In the genomic region with DNA sequence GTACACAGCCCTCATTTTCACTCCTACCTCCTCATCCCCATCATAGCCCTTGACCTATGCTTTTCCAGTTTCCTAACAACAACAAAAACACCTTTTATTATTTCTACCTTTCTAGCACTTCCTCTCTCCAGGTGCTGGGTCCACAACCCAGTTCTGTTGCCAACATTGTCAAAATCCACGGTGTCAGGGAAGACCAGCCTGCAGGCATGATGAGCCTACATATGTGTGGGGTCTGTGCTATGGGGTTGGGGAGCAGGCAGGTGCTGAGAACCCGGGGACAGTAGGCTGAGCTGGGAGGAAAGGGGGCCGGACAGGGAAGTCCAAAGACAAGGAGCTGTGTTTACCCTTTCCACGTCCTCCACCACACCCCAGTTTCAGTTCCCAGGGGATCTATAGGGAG, we compare ENCODE assay signal across 1 cellular context.
TF ChIP-seq lines count a peak whose summit lies in the region.

No MANE protein-coding gene starts in this region.

TF ChIP-seq in K562, 482 proteins besides CTCF, POLR2A, EP300 and RAD21:
- TF ChIP-seq ZNF764 (CRISPR knock-in tag; IDR thresholded peaks at IDR 0.05; ENCODE audit: low read depth) (no peak), RHOXF2B (CRISPR knock-in tag; conservative IDR thresholded peaks at IDR 0.05) (no peak), ZNF695 (CRISPR knock-in tag; IDR thresholded peaks at IDR 0.05) (no peak), STAT5B (CRISPR knock-in tag; IDR thresholded peaks at IDR 0.05) (no peak), FOXK2 (conservative IDR thresholded peaks at IDR 0.05 in 1 of 2, IDR thresholded peaks at IDR 0.05 in 1 of 2; ENCODE audit: low read depth in 2 of 2) (0 out of 4 replicates have a peak, but pooled peaks of 1 of the 2 experiments have one; percentile 5), SPI1 (IDR thresholded peaks at IDR 0.05; ENCODE audit: borderline replicate concordance, low read depth, low read length) (peak; percentile 56), SREBF1 (IDR thresholded peaks at IDR 0.05; ENCODE audit: borderline replicate concordance, low read depth, low read length) (no peak), HBP1 (CRISPR knock-in tag; IDR thresholded peaks at IDR 0.05) (0 out of 2 replicates have a peak, but pooled peaks have one; percentile 5), RAD51 (IDR thresholded peaks at IDR 0.05; ENCODE audit: borderline replicate concordance, low read depth) (no peak), ELF4 (CRISPR knock-in tag; IDR thresholded peaks at IDR 0.05) (peak; percentile 6; the same call in 1 of the 2 replicates)
- TF ChIP-seq, protein P1, sequence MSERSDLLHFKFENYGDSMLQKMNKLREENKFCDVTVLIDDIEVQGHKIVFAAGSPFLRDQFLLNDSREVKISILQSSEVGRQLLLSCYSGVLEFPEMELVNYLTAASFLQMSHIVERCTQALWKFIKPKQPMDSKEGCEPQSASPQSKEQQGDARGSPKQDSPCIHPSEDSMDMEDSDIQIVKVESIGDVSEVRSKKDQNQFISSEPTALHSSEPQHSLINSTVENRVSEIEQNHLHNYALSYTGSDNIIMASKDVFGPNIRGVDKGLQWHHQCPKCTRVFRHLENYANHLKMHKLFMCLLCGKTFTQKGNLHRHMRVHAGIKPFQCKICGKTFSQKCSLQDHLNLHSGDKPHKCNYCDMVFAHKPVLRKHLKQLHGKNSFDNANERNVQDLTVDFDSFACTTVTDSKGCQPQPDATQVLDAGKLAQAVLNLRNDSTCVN (CRISPR knock-in tag; IDR thresholded peaks at IDR 0.05): 0 out of 2 replicates have a peak, but pooled peaks have one; percentile 61
